In genomic region chr12:87200289-87200979, GRCh38 we compare ENCODE assay signal across 20 cellular contexts.
"Had no signal": no experiment of that assay in that cellular context is flagged by ENCODE, and none has a peak within 500 bp of the region (broad histone marks: within the 10 kb centered on the region; RNA-seq: fewer than 3 reads in every experiment).

No MANE protein-coding gene starts in this region.

- H3K27ac ChIP-seq: ovary, right lobe of liver, testis, transverse colon had no signal

- H3K4me1 ChIP-seq: right lobe of liver, testis, transverse colon had no signal

- H3K27me3 ChIP-seq: ovary, right lobe of liver, testis, transverse colon had no signal

- H3K9me3 ChIP-seq: mucosa of descending colon, ovary, right lobe of liver, testis, transverse colon had no signal

- ATAC-seq: effector memory CD8-positive, alpha-beta T cell; mucosa of descending colon; naive thymus-derived CD8-positive, alpha-beta T cell; right lobe of liver; stimulated activated memory B cell treated with anti-CD40 and anti-IgM and Interleukin-4, amounts not matched to agents 10 μg/mL and 1 μg/mL and 100 μg/mL, for 72 hours; stimulated activated naive CD8-positive, alpha-beta T cell treated with anti-CD3 and anti-CD28 coated beads, Interleukin-15, amount 100 ng/mL, for 72 hours had no signal

- FAIRE-seq: colon, islet of Langerhans had no signal

- H3K4me3 ChIP-seq: mucosa of descending colon, ovary, right lobe of liver, testis, transverse colon had no signal

- DNase-seq: cerebellar nuclear complex; effector memory CD8-positive, alpha-beta T cell; erythroblast; foreskin melanocyte; head of caudate nucleus; hippocampal formation; mucosa of descending colon; naive thymus-derived CD8-positive, alpha-beta T cell; nucleus accumbens; ovary; right lobe of liver; stimulated activated CD4-positive, alpha-beta T cell treated with anti-CD3 and anti-CD28 coated beads, Interleukin-15, amount 100 ng/mL, for 24 hours; stimulated activated CD4-positive, alpha-beta T cell treated with anti-CD3 and anti-CD28 coated beads, Interleukin-1b, Interleukin-23, amount 100 ng/mL, for 48 hours; stimulated activated CD4-positive, alpha-beta T cell treated with anti-CD3 and anti-CD28 coated beads, Interleukin-4, amount 100 ng/mL, for 24 hours; stimulated activated naive CD8-positive, alpha-beta T cell treated with anti-CD3 and anti-CD28 coated beads, Interleukin-15, amount 100 ng/mL, for 72 hours; testis; transverse colon had no signal

- H3K36me3 ChIP-seq: ovary, right lobe of liver, transverse colon had no signal
